ENCODE assay signal across 1 cellular context in the genomic region with DNA sequence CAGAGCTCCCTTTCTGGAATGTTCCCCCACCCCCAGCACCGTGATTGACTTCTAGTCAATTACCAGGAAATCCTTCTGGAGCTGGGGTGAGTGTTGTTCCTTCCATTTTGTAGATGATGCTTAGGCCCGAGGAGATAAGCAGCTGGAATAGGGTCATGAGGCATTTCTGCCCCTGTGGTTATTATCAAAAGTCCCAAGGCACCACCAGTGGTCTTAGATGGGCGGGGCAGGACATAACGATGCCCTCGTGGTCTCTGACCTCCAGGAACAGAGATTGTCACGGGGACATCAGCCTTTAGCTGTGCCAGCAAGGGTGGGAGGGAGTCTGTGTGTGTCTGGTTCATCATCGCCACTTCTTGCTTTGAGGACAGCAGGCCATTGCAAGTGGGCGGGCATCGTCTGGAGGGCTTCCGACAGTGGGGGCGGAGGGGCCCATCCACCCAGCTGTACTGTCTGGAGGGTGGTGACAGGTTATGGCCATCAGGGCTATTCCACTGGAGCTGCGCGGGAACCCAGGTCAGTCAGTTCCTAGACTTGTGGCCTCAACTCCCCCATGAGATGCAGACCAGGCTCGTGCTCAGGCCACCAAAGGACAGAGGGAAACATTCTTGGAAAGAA.
TF ChIP-seq lines count a peak whose summit lies in the region.

No MANE protein-coding gene starts in this region.

TF ChIP-seq in GM12878, 131 proteins besides CTCF, POLR2A, EP300 and RAD21 (continued from another document):
- no peak for TF ChIP-seq BCLAF1 (IDR thresholded peaks at IDR 0.05)
- TF ChIP-seq KAT2A (conservative IDR thresholded peaks at IDR 0.05; ENCODE audit: control insufficient read depth, low read depth, low read length) = no peak
TF ChIP-seq in GM12878: peak in this region for 2.
